ENCODE assay signal across 10 cellular contexts in genomic region chr4:147481577-147482109, GRCh38. TPM values are rescaled to one million over a fixed set of nuclear protein-coding genes. Genes with fewer than 3 reads are reported as not detected.
DNase-seq lines count a peak whose midpoint lies in the region; ATAC-seq, FAIRE-seq and TF ChIP-seq lines count a peak whose summit lies in the region.
"Had no signal": no experiment of that assay in that cellular context is flagged by ENCODE, and none has a peak within 500 bp of the region (broad histone marks: within the 10 kb centered on the region; RNA-seq: fewer than 3 reads in every experiment).

No MANE protein-coding gene starts in this region.

- peak; percentile 60 for DNase-seq in GM23338 (ENCODE audit: low spot score)
- DNase-seq in iPS-NIHi11 (ENCODE audit: low spot score): peak; percentile 43
- no peak for DNase-seq in skeletal muscle cell (ENCODE audit: low read depth)
- no peak for DNase-seq in urothelium cell line (ENCODE audit: low spot score)
- no peak for DNase-seq in NOMO-1 treated with DMSO at 0.1 percent for 48 hours (lab: John Stamatoyannopoulos, UW; ENCODE audit: unreplicated experiment)
- DNase-seq in hepatic stellate cell (ENCODE audit: low spot score): no peak
- DNase-seq: T-cell had no signal

- ATAC-seq in GM23338 (peak; percentile 60), GM19035 (IDR thresholded peaks at IDR 0.05; ENCODE audit: unreplicated experiment) (no peak)
- ATAC-seq: T-cell had no signal

- no peak for FAIRE-seq in urothelium cell line (lab: Jason Lieb, UNC)

- no peaks in the 10 kb centered on the region for H3F3A ChIP-seq in GM23338 (replicated peaks; ENCODE audit: low read depth)

- H3K9me2 ChIP-seq in GM23338 (ENCODE audit: insufficient read depth): 0 out of 2 replicates have a peak, but pooled peaks cover 4% of the 10 kb centered on the region

- H3K27me3 Mint-ChIP-seq in GM23338 (ENCODE audit: insufficient read depth, low read depth, poor library complexity) (peaks cover 21% of the 10 kb centered on the region), brain (peaks cover 49% of the 10 kb centered on the region)

- peaks cover 39% of the 10 kb centered on the region for H3K27me3 ChIP-seq in GM23338 (ENCODE audit: insufficient read depth)

- no peak overlapping the region for H3K27ac ChIP-seq in GM23338 (ENCODE audit: low read depth)

- no peaks in the 10 kb centered on the region for H3K36me3 ChIP-seq in GM23338 (ENCODE audit: insufficient read depth)

- H3K36me3 Mint-ChIP-seq in GM23338 (ENCODE audit: low read depth) (no peaks in the 10 kb centered on the region), brain (no peaks in the 10 kb centered on the region)
- H3K36me3 Mint-ChIP-seq: stimulated activated memory B cell treated with anti-CD40 and anti-IgM and Interleukin-4, amounts not matched to agents 10 μg/mL and 1 μg/mL and 100 μg/mL, for 72 hours; T-cell had no signal

- TF ChIP-seq CTCF in GM23338 (conservative IDR thresholded peaks at IDR 0.05; ENCODE audit: low read depth in 2 of 2): no peak
- TF ChIP-seq CTCF in brain (conservative IDR thresholded peaks at IDR 0.05): no peak

- no peaks in the 10 kb centered on the region; the same call in 1 of the 2 replicates for H4K20me1 ChIP-seq in GM23338 (replicated peaks; ENCODE audit: insufficient read depth)

- H3K79me2 ChIP-seq in GM23338 (replicated peaks; ENCODE audit: insufficient read depth): no peaks in the 10 kb centered on the region

- H3K4me1 Mint-ChIP-seq in GM23338 (peaks cover 8% of the 10 kb centered on the region; the same call in 2 of the 3 replicates), brain (peaks cover 6% of the 10 kb centered on the region)
- H3K4me1 Mint-ChIP-seq: stimulated activated memory B cell treated with anti-CD40 and anti-IgM and Interleukin-4, amounts not matched to agents 10 μg/mL and 1 μg/mL and 100 μg/mL, for 72 hours had no signal

- peak overlapping the region; percentile 94 for H3K4me2 ChIP-seq in GM23338

- H3K4me3 Mint-ChIP-seq in GM23338 (peak overlapping the region; percentile 90), brain (peak overlapping the region; percentile 77 to 94 (median 87))
- H3K4me3 Mint-ChIP-seq: stimulated activated memory B cell treated with anti-CD40 and anti-IgM and Interleukin-4, amounts not matched to agents 10 μg/mL and 1 μg/mL and 100 μg/mL, for 72 hours had no signal

- H2AFZ ChIP-seq in GM23338: peak overlapping the region; percentile 100

- peaks cover 4% of the 10 kb centered on the region; the same call in 1 of the 2 replicates for H3K4me1 ChIP-seq in GM23338 (ENCODE audit: insufficient read depth)

- H3K9me3 Mint-ChIP-seq in GM23338: no peaks in the 10 kb centered on the region
- no peaks in the 10 kb centered on the region for H3K9me3 Mint-ChIP-seq in brain
- H3K9me3 Mint-ChIP-seq: T-cell had no signal

- H3K4me3 ChIP-seq in GM23338 (peak overlapping the region; percentile 87), skeletal muscle cell (ENCODE audit: low read depth, low read length) (peak overlapping the region; percentile 61)

- H3K27ac Mint-ChIP-seq in GM23338 (no peak overlapping the region), brain (peak overlapping the region in 3 of 5 experiments; percentile 39 to 81 (median 56))
- H3K27ac Mint-ChIP-seq: stimulated activated memory B cell treated with anti-CD40 and anti-IgM and Interleukin-4, amounts not matched to agents 10 μg/mL and 1 μg/mL and 100 μg/mL, for 72 hours; T-cell had no signal

TF ChIP-seq in GM23338, 12 proteins besides CTCF, POLR2A, EP300 and RAD21:
- TF ChIP-seq ZNF331 (CRISPR knock-in tag; IDR thresholded peaks at IDR 0.05; ENCODE audit: low read depth): no peak
- TF ChIP-seq POLR2AphosphoS5 (IDR thresholded peaks at IDR 0.05; ENCODE audit: low read depth): 0 out of 2 replicates have a peak, but pooled peaks have one; percentile 28
TF ChIP-seq in GM23338: peak in this region for 1.

RNA-seq across cellular contexts. Expression of gene EDNRA, which starts 0.7 kb away (rescaled TPM):
- total RNA-seq in GM23338 (2014; rRNA removed; shearing (Covaris generic)): 4.5 and 5.0 TPM in 2 replicates
- 1.5 and 2.2 TPM in 2 replicates for polyA plus RNA-seq in GM23338 (2016; fragmentation: Nextera tagmentation; extraction: Ambion mirVana)
- 3.4 TPM for polyA plus RNA-seq in brain (ENCODE audit: insufficient read depth, low read depth, low replicate concordance)

Comparison
In these comparisons a context has a peak if more than half of its experiments do, and no peak if none do; other contexts are left out.
1. DNase-seq: peak in GM23338 (single experiment) and iPS-NIHi11 (single experiment); none in skeletal muscle cell (single experiment), urothelium cell line (single experiment), NOMO-1 treated with DMSO at 0.1 percent for 48 hours (single experiment) and hepatic stellate cell (single experiment).